11 cellular contexts compared by ENCODE assay signal in the genomic region with DNA sequence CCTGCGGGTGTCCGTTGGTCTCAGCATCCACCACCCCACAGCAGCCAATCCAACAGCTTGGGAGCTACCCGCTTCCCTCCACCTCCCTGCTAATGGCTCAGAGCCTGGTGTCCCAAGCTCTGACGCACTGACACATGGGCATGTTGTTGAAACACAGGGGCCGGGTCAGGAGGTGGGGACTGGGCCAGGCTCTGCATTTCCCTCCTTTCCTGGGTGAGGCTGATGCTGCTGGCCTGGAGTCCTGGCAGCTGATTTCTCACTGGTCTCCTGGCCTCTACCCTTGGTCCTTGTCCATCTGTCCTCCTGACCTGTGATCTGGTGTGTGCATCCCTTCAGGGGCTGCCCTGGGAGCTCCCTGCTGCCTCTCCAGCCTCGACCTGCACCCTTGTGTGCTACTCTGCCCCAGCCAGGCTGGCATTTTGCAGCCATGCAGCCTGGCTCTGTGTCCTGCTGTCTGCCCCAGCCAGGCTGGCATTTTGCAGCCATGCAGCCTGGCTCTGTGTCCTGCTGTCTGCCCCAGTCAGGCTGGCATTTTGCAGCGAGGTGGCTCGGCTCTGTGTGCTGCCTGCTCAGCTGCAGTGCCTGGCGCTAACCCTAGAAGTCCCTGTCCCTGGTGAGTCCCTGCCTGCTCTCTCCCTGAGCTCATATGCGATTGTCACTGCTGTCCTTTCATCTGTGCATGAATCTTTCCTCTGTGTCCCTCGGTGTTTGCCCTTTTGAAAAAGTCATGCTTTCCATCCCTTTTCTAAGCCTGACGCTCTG. TPM values are rescaled to one million over a fixed set of nuclear protein-coding genes. Genes with fewer than 3 reads are reported as not detected.
A peak's percentile ranks its signal among the peaks of the same experiment; 100 is the strongest.
DNase-seq lines count a peak whose midpoint lies in the region; ATAC-seq and TF ChIP-seq lines count a peak whose summit lies in the region.
"Had no signal": no experiment of that assay in that cellular context is flagged by ENCODE, and none has a peak within 500 bp of the region (broad histone marks: within the 10 kb centered on the region; RNA-seq: fewer than 3 reads in every experiment).

No MANE protein-coding gene starts in this region.

- H3K4me1 ChIP-seq in right atrium auricular region (no peaks in the 10 kb centered on the region), gastrocnemius medialis (no peaks in the 10 kb centered on the region)

- no peak overlapping the region for H3K4me3 ChIP-seq in right atrium auricular region
- no peak overlapping the region for H3K4me3 ChIP-seq in gastrocnemius medialis
- no peak overlapping the region for H3K4me3 ChIP-seq in H7 (ENCODE audit: insufficient read depth, low read depth, low read length)

- DNase-seq in GM04503 (ENCODE audit: low read depth) (peak; percentile 21), amniotic epithelial cell (ENCODE audit: low read depth) (peak; percentile 17), right atrium auricular region (ENCODE audit: low spot score) (peak; percentile 86), gastrocnemius medialis (peak; percentile 54 to 71), GM13976 (ENCODE audit: low spot score) (no peak), islet precursor cell (no peak), H7 (no peak)
- DNase-seq: activated T-cell treated with anti-CD3 and anti-CD28 coated beads, Interleukin-2, amount 50 U/mL, for 4 hours; T-helper 2 cell had no signal

- in situ Hi-C loops in gastrocnemius medialis (cut with MboI; ENCODE audit: low sequenced_read_pairs in 4 of 4): no loop called here
- in situ Hi-C loops in GM13976 (cut with MboI; ENCODE audit: low sequenced_read_pairs, unreplicated experiment): no loop called here

- H3K27me3 ChIP-seq in right atrium auricular region (no peaks in the 10 kb centered on the region), gastrocnemius medialis (no peaks in the 10 kb centered on the region), H7 (ENCODE audit: control insufficient read depth, insufficient read depth, low read length) (no peaks in the 10 kb centered on the region)

- H3K36me3 ChIP-seq in right atrium auricular region: no peaks in the 10 kb centered on the region
- H3K36me3 ChIP-seq in gastrocnemius medialis: no peaks in the 10 kb centered on the region
- no peaks in the 10 kb centered on the region for H3K36me3 ChIP-seq in H7 (replicated peaks; ENCODE audit: control insufficient read depth, insufficient read depth, low read length)

- H3K27ac ChIP-seq in right atrium auricular region (no peak overlapping the region), gastrocnemius medialis (no peak overlapping the region)

- TF ChIP-seq CTCF in right atrium auricular region (IDR thresholded peaks at IDR 0.05): no peak
- TF ChIP-seq CTCF in gastrocnemius medialis (IDR thresholded peaks at IDR 0.05 in 4 of 5, conservative IDR thresholded peaks at IDR 0.05 in 1 of 5): no peak
- TF ChIP-seq CTCF in GM13976 (IDR thresholded peaks at IDR 0.05; ENCODE audit: borderline replicate concordance, control extremely low read depth, extremely low read depth, insufficient read depth, missing control alignments): no peak

- H3K9me3 ChIP-seq in right atrium auricular region (no peaks in the 10 kb centered on the region), gastrocnemius medialis (no peaks in the 10 kb centered on the region)

- ATAC-seq in gastrocnemius medialis: peak; percentile 59 to 73
- ATAC-seq in GM21529 (IDR thresholded peaks at IDR 0.05; ENCODE audit: unreplicated experiment): no peak
- ATAC-seq: activated T-cell treated with anti-CD3 and anti-CD28 coated beads, Interleukin-2, amount 50 U/mL, for 4 hours had no signal

- intact Hi-C loops in gastrocnemius medialis (cut with DNase I; ENCODE audit: low total_unique reads): no loop called here

- no peak for TF ChIP-seq POLR2A in gastrocnemius medialis (IDR thresholded peaks at IDR 0.05)

RNA-seq across cellular contexts. Expression of gene AMZ1, which starts 14.0 kb away (rescaled TPM):
- total RNA-seq in right atrium auricular region (under 1 TPM in 1 of 2 donors, not detected in 1; 0.07 TPM), gastrocnemius medialis (not detected)
- 0.07 TPM in 1 of 2 replicates, not detected in the other for total RNA-seq in H7 (2014; rRNA removed; shearing (Covaris generic))
- total RNA-seq: HT1080 had no signal

Comparison
In these comparisons a context has a peak if more than half of its experiments do, and no peak if none do; other contexts are left out.
1. DNase-seq: peak in GM04503 (single experiment), amniotic epithelial cell (single experiment), right atrium auricular region (single experiment) and gastrocnemius medialis (2 of 2); none in GM13976 (single experiment), islet precursor cell (single experiment) and H7 (single experiment).